2 cellular contexts compared by ENCODE assay signal in the genomic region with DNA sequence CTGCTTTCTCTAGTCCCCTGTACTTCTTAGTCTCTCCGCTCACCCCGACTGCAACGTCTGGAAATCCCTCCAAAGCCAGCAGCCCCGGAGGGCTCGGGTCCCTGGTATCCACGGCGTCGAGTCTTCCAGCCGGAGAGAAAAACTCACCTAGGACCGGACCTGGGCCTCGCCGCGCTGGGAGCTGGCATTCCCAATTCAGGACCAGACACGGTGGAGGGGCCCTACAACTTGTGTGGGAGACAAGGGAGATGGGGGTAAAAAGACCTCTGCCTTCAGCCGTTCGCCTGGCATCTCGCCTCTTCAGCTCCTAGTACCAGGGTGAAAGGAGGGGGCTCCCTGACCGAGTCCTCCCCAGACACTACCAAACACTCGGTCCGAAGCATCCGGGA.
TF ChIP-seq lines count a peak whose summit lies in the region.

No MANE protein-coding gene starts in this region.

TF ChIP-seq in SK-N-SH, 30 proteins besides CTCF, POLR2A, EP300 and RAD21 (continued from another document):
- TF ChIP-seq, protein P1, sequence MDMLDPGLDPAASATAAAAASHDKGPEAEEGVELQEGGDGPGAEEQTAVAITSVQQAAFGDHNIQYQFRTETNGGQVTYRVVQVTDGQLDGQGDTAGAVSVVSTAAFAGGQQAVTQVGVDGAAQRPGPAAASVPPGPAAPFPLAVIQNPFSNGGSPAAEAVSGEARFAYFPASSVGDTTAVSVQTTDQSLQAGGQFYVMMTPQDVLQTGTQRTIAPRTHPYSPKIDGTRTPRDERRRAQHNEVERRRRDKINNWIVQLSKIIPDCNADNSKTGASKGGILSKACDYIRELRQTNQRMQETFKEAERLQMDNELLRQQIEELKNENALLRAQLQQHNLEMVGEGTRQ (IDR thresholded peaks at IDR 0.05; ENCODE audit: borderline replicate concordance, low read depth, low read length): no peak
- TF ChIP-seq SMC3 (IDR thresholded peaks at IDR 0.05; ENCODE audit: low read depth, low read length) (no peak), TCF12 (IDR thresholded peaks at IDR 0.05) (no peak), CHD2 (IDR thresholded peaks at IDR 0.05; ENCODE audit: low read length, partially characterized antibody) (no peak), FOSL2 (IDR thresholded peaks at IDR 0.05; ENCODE audit: borderline replicate concordance, low read depth) (no peak), POLR2AphosphoS5 (IDR thresholded peaks at IDR 0.05; ENCODE audit: low read depth, low read length) (no peak), NFIC (IDR thresholded peaks at IDR 0.05; ENCODE audit: borderline replicate concordance) (no peak), RFX5 (IDR thresholded peaks at IDR 0.05; ENCODE audit: low read length) (no peak), NRF1 (IDR thresholded peaks at IDR 0.05; ENCODE audit: low read depth, low read length) (no peak), MEF2A (IDR thresholded peaks at IDR 0.05; ENCODE audit: borderline replicate concordance, low read depth) (no peak), SIN3A (IDR thresholded peaks at IDR 0.05; ENCODE audit: borderline replicate concordance, low read depth, low read length) (no peak)
- TF ChIP-seq, protein P2, sequence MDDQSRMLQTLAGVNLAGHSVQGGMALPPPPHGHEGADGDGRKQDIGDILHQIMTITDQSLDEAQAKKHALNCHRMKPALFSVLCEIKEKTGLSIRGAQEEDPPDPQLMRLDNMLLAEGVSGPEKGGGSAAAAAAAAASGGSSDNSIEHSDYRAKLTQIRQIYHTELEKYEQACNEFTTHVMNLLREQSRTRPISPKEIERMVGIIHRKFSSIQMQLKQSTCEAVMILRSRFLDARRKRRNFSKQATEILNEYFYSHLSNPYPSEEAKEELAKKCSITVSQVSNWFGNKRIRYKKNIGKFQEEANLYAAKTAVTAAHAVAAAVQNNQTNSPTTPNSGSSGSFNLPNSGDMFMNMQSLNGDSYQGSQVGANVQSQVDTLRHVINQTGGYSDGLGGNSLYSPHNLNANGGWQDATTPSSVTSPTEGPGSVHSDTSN (IDR thresholded peaks at IDR 0.05): no peak

TF ChIP-seq in SK-N-SH treated with all-trans-retinoic acid at 6 μM for 48 hours, 23 proteins besides CTCF, POLR2A, EP300 and RAD21 (continued from another document):
- TF ChIP-seq ZFP30 (CRISPR knock-in tag; IDR thresholded peaks at IDR 0.05) (no peak), CSDC2 (CRISPR knock-in tag; IDR thresholded peaks at IDR 0.05) (no peak), SNAI2 (CRISPR knock-in tag; IDR thresholded peaks at IDR 0.05) (no peak), ZNF565 (CRISPR knock-in tag; conservative IDR thresholded peaks at IDR 0.05; ENCODE audit: low read depth) (no peak), TOX (CRISPR knock-in tag; IDR thresholded peaks at IDR 0.05; ENCODE audit: borderline replicate concordance) (no peak), OSR1 (CRISPR knock-in tag; IDR thresholded peaks at IDR 0.05) (no peak)
- TF ChIP-seq, protein P3, sequence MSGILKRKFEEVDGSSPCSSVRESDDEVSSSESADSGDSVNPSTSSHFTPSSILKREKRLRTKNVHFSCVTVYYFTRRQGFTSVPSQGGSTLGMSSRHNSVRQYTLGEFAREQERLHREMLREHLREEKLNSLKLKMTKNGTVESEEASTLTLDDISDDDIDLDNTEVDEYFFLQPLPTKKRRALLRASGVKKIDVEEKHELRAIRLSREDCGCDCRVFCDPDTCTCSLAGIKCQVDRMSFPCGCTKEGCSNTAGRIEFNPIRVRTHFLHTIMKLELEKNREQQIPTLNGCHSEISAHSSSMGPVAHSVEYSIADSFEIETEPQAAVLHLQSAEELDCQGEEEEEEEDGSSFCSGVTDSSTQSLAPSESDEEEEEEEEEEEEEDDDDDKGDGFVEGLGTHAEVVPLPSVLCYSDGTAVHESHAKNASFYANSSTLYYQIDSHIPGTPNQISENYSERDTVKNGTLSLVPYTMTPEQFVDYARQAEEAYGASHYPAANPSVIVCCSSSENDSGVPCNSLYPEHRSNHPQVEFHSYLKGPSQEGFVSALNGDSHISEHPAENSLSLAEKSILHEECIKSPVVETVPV (CRISPR knock-in tag; IDR thresholded peaks at IDR 0.05): no peak
- TF ChIP-seq, protein P4, sequence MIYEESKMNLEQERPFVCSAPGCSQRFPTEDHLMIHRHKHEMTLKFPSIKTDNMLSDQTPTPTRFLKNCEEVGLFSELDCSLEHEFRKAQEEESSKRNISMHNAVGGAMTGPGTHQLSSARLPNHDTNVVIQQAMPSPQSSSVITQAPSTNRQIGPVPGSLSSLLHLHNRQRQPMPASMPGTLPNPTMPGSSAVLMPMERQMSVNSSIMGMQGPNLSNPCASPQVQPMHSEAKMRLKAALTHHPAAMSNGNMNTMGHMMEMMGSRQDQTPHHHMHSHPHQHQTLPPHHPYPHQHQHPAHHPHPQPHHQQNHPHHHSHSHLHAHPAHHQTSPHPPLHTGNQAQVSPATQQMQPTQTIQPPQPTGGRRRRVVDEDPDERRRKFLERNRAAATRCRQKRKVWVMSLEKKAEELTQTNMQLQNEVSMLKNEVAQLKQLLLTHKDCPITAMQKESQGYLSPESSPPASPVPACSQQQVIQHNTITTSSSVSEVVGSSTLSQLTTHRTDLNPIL (CRISPR knock-in tag; IDR thresholded peaks at IDR 0.05; ENCODE audit: low read depth): no peak
